8 cellular contexts compared by ENCODE assay signal in genomic region chr3:48662753-48663488, GRCh38. TPM values are rescaled to one million over a fixed set of nuclear protein-coding genes. Genes with fewer than 3 reads are reported as not detected.
DNase-seq lines count a peak whose midpoint lies in the region; ATAC-seq and TF ChIP-seq lines count a peak whose summit lies in the region.

Gene CELSR3, minus strand, starts transcription at chr3:48662886. Its CDS starts 252 bp downstream, at chr3:48662634.

- H3K4me3 ChIP-seq in HAP-1: peak within 1 kb of the TSS; percentile 60
- peak within 1 kb of the TSS; percentile 51 to 62 (median 55) for H3K4me3 ChIP-seq in esophagus muscularis mucosa
- peak within 1 kb of the TSS; percentile 67 to 79 for H3K4me3 ChIP-seq in mucosa of rectum (ENCODE audit: low read length in 2 of 2)

- H3K27ac ChIP-seq in esophagus muscularis mucosa (replicated peaks in 1 of 4): peak within 1 kb of the TSS; percentile 76 to 89 (median 84)
- H3K27ac ChIP-seq in mucosa of rectum (ENCODE audit: low read depth in 2 of 2, low read length in 2 of 2): peak within 1 kb of the TSS; percentile 81 to 83

- peaks cover 21% of the 10 kb centered on the region for H3K27me3 Mint-ChIP-seq in stimulated activated naive CD8-positive, alpha-beta T cell treated with anti-CD3 and anti-CD28 coated beads, Interleukin-15, Interleukin-2, amounts not matched to agents 100 ng/mL and 50 ng/mL, for 24 hours

- TF ChIP-seq CTCF in AG09319 (IDR thresholded peaks at IDR 0.05; ENCODE audit: low read depth, low read length): no peak
- TF ChIP-seq CTCF in esophagus muscularis mucosa (IDR thresholded peaks at IDR 0.05): no peak

- peak within 1 kb of the TSS; percentile 65 to 76 for H3K9ac ChIP-seq in mucosa of rectum (ENCODE audit: low read depth in 1 of 2, low read length in 2 of 2)

- H3K4me1 ChIP-seq in HAP-1: peaks cover 15% of the 10 kb centered on the region
- peaks cover 16 to 34% (median 34%) of the 10 kb centered on the region in 4 donors for H3K4me1 ChIP-seq in esophagus muscularis mucosa
- H3K4me1 ChIP-seq in mucosa of rectum (ENCODE audit: control insufficient read depth in 2 of 2, insufficient read depth in 2 of 2, low read length in 2 of 2): peaks cover 20 to 24% of the 10 kb centered on the region in 2 donors

- H3K9me3 ChIP-seq in HAP-1 (no peaks in the 10 kb centered on the region), esophagus muscularis mucosa (no peaks in the 10 kb centered on the region), mucosa of rectum (ENCODE audit: control insufficient read depth in 2 of 2, low read length in 2 of 2) (no peaks in the 10 kb centered on the region)

- H3K27ac Mint-ChIP-seq in stimulated activated naive CD8-positive, alpha-beta T cell treated with anti-CD3 and anti-CD28 coated beads, Interleukin-15, Interleukin-2, amounts not matched to agents 100 ng/mL and 50 ng/mL, for 24 hours: peak within 1 kb of the TSS; percentile 87

- intact Hi-C loops in esophagus muscularis mucosa (cut with DNase I): no loop called here

- peak; percentile 72 for DNase-seq in AG09319 (ENCODE audit: extremely low read depth, low read depth)
- peak; percentile 66 to 92 for DNase-seq in HAP-1 (ENCODE audit: low spot score in 2 of 2)
- DNase-seq in NCI-H526 treated with DMSO at 0.1 percent for 48 hours (lab: John Stamatoyannopoulos, UW): peak; percentile 68
- peak; percentile 66 for DNase-seq in activated T-cell treated with anti-CD3 and anti-CD28 coated beads for 48 hours (ENCODE audit: low read depth)
- no peak for DNase-seq in esophagus muscularis mucosa (ENCODE audit: extremely low spot score)

- H3K27me3 ChIP-seq in HAP-1 (ENCODE audit: low read depth) (no peaks in the 10 kb centered on the region), esophagus muscularis mucosa (peaks cover 8 to 60% (median 15%) of the 10 kb centered on the region in 4 donors), mucosa of rectum (ENCODE audit: control insufficient read depth in 2 of 2, insufficient read depth in 2 of 2, low read length in 2 of 2) (peaks cover 2 to 15% of the 10 kb centered on the region in 2 donors)

- under 1% methylated on average over 27 of the region's 52 CpGs for WGBS in esophagus muscularis mucosa

- no peak for ATAC-seq in HG03045 (IDR thresholded peaks at IDR 0.05; ENCODE audit: unreplicated experiment)

- TF ChIP-seq EP300 in esophagus muscularis mucosa (IDR thresholded peaks at IDR 0.05): no peak

- in situ Hi-C loops in HAP-1 (cut with MboI; ENCODE audit: low sequenced_read_pairs): no loop called here

- H3K36me3 ChIP-seq in HAP-1 (replicated peaks) (0 out of 2 replicates have a peak, but pooled peaks cover 2% of the 10 kb centered on the region), esophagus muscularis mucosa (peaks cover 0 to 5% (median 1%) of the 10 kb centered on the region in 4 donors), mucosa of rectum (ENCODE audit: control insufficient read depth in 2 of 2, insufficient read depth in 2 of 2, low read length in 2 of 2) (no peaks in the 10 kb centered on the region)

- TF ChIP-seq POLR2A in esophagus muscularis mucosa (IDR thresholded peaks at IDR 0.05; ENCODE audit: low read depth): peak; percentile 8

- no peaks in the 10 kb centered on the region for H3K9me3 Mint-ChIP-seq in stimulated activated naive CD8-positive, alpha-beta T cell treated with anti-CD3 and anti-CD28 coated beads, Interleukin-15, Interleukin-2, amounts not matched to agents 100 ng/mL and 50 ng/mL, for 24 hours

- H3K4me3 Mint-ChIP-seq in stimulated activated naive CD8-positive, alpha-beta T cell treated with anti-CD3 and anti-CD28 coated beads, Interleukin-15, Interleukin-2, amounts not matched to agents 100 ng/mL and 50 ng/mL, for 24 hours: peak within 1 kb of the TSS; percentile 86

- peaks cover 5% of the 10 kb centered on the region for H3K36me3 Mint-ChIP-seq in stimulated activated naive CD8-positive, alpha-beta T cell treated with anti-CD3 and anti-CD28 coated beads, Interleukin-15, Interleukin-2, amounts not matched to agents 100 ng/mL and 50 ng/mL, for 24 hours (ENCODE audit: low read depth)

- H3K4me1 Mint-ChIP-seq in stimulated activated naive CD8-positive, alpha-beta T cell treated with anti-CD3 and anti-CD28 coated beads, Interleukin-15, Interleukin-2, amounts not matched to agents 100 ng/mL and 50 ng/mL, for 24 hours (ENCODE audit: low read depth): peaks cover 21% of the 10 kb centered on the region

RNA-seq across cellular contexts. Expression of gene CELSR3, which starts in this region (rescaled TPM):
- total RNA-seq in esophagus muscularis mucosa: 1 to 10 TPM in 1 of 4 donors, under 1 TPM in 3; 0.33 to 1.3 (median 0.63) TPM
